1 cellular context compared by ENCODE assay signal in genomic region chr9:72477862-72478564, GRCh38.
TF ChIP-seq lines count a peak whose summit lies in the region.

No MANE protein-coding gene starts in this region.

TF ChIP-seq in HepG2, 621 proteins besides CTCF, POLR2A, EP300 and RAD21 (continued from another document and continues in another):
- no peak for TF ChIP-seq FOXA1 (IDR thresholded peaks at IDR 0.05)
- peak; percentile 69 for TF ChIP-seq FOXA1 (CRISPR knock-in tag; IDR thresholded peaks at IDR 0.05)
- TF ChIP-seq BCL6 (CRISPR knock-in tag; IDR thresholded peaks at IDR 0.05): peak; percentile 56
- peak; percentile 43; the same call in 1 of the 2 replicates for TF ChIP-seq MEF2D (CRISPR knock-in tag; IDR thresholded peaks at IDR 0.05)
- peak; percentile 78 for TF ChIP-seq ELF1 (CRISPR knock-in tag; IDR thresholded peaks at IDR 0.05)
- 0 out of 2 replicates have a peak, but pooled peaks have one; percentile 25 for TF ChIP-seq ERF (CRISPR knock-in tag; IDR thresholded peaks at IDR 0.05)
- peak; percentile 65 for TF ChIP-seq ELF3 (CRISPR knock-in tag; IDR thresholded peaks at IDR 0.05)
- no peak for TF ChIP-seq ZNF639 (CRISPR knock-in tag; conservative IDR thresholded peaks at IDR 0.05)
- TF ChIP-seq TCF7 (IDR thresholded peaks at IDR 0.05; ENCODE audit: low read depth): peak; percentile 84
- TF ChIP-seq PITX1 (CRISPR knock-in tag; IDR thresholded peaks at IDR 0.05): peak; percentile 47; the same call in 1 of the 2 replicates
- TF ChIP-seq, protein P1, sequence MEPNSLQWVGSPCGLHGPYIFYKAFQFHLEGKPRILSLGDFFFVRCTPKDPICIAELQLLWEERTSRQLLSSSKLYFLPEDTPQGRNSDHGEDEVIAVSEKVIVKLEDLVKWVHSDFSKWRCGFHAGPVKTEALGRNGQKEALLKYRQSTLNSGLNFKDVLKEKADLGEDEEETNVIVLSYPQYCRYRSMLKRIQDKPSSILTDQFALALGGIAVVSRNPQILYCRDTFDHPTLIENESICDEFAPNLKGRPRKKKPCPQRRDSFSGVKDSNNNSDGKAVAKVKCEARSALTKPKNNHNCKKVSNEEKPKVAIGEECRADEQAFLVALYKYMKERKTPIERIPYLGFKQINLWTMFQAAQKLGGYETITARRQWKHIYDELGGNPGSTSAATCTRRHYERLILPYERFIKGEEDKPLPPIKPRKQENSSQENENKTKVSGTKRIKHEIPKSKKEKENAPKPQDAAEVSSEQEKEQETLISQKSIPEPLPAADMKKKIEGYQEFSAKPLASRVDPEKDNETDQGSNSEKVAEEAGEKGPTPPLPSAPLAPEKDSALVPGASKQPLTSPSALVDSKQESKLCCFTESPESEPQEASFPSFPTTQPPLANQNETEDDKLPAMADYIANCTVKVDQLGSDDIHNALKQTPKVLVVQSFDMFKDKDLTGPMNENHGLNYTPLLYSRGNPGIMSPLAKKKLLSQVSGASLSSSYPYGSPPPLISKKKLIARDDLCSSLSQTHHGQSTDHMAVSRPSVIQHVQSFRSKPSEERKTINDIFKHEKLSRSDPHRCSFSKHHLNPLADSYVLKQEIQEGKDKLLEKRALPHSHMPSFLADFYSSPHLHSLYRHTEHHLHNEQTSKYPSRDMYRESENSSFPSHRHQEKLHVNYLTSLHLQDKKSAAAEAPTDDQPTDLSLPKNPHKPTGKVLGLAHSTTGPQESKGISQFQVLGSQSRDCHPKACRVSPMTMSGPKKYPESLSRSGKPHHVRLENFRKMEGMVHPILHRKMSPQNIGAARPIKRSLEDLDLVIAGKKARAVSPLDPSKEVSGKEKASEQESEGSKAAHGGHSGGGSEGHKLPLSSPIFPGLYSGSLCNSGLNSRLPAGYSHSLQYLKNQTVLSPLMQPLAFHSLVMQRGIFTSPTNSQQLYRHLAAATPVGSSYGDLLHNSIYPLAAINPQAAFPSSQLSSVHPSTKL (CRISPR knock-in tag; IDR thresholded peaks at IDR 0.05): peak; percentile 78
- peak; percentile 48; the same call in 1 of the 2 replicates for TF ChIP-seq KAT8 (CRISPR knock-in tag; IDR thresholded peaks at IDR 0.05)
- peak; percentile 42; the same call in 1 of the 2 replicates for TF ChIP-seq HMG20A (CRISPR knock-in tag; IDR thresholded peaks at IDR 0.05; ENCODE audit: borderline replicate concordance)
- no peak for TF ChIP-seq XBP1 (CRISPR knock-in tag; IDR thresholded peaks at IDR 0.05)
- TF ChIP-seq TBX3 (IDR thresholded peaks at IDR 0.05; ENCODE audit: borderline replicate concordance): 0 out of 2 replicates have a peak, but pooled peaks have one; percentile 26
- peak; percentile 43; the same call in 1 of the 2 replicates for TF ChIP-seq SOX5 (CRISPR knock-in tag; IDR thresholded peaks at IDR 0.05; ENCODE audit: borderline replicate concordance)
- TF ChIP-seq CREM (IDR thresholded peaks at IDR 0.05): peak; percentile 51; the same call in 1 of the 2 replicates
- no peak for TF ChIP-seq CREM (CRISPR knock-in tag; IDR thresholded peaks at IDR 0.05)
- TF ChIP-seq TEAD3 (CRISPR knock-in tag; optimal IDR thresholded peaks at IDR 0.05; ENCODE audit: borderline replicate concordance): peak; percentile 66
- TF ChIP-seq GATAD2A (CRISPR knock-in tag; IDR thresholded peaks at IDR 0.05): peak; percentile 65
- TF ChIP-seq GABPB1 (CRISPR knock-in tag; IDR thresholded peaks at IDR 0.05): peak; percentile 56
- no peak for TF ChIP-seq CBX5 (CRISPR knock-in tag; IDR thresholded peaks at IDR 0.05; ENCODE audit: borderline replicate concordance)
- peak; percentile 76 for TF ChIP-seq FOXP4 (CRISPR knock-in tag; IDR thresholded peaks at IDR 0.05)
- peak; percentile 34; the same call in 1 of the 2 replicates for TF ChIP-seq FOSL1 (CRISPR knock-in tag; IDR thresholded peaks at IDR 0.05; ENCODE audit: borderline replicate concordance)
- TF ChIP-seq ZSCAN30 (CRISPR knock-in tag; IDR thresholded peaks at IDR 0.05): no peak
- TF ChIP-seq DNMT3B (CRISPR knock-in tag; conservative IDR thresholded peaks at IDR 0.05): no peak; the same call in 1 of the 2 replicates
- no peak for TF ChIP-seq FOXP1 (IDR thresholded peaks at IDR 0.05)
- TF ChIP-seq FOXP1 (CRISPR knock-in tag; IDR thresholded peaks at IDR 0.05): peak; percentile 81
- TF ChIP-seq ZNF792 (CRISPR knock-in tag; IDR thresholded peaks at IDR 0.05): no peak
- peak; percentile 95 for TF ChIP-seq SP5 (CRISPR knock-in tag; IDR thresholded peaks at IDR 0.05; ENCODE audit: borderline replicate concordance, low read depth)
- TF ChIP-seq NR2F1 (CRISPR knock-in tag; IDR thresholded peaks at IDR 0.05): peak; percentile 83 to 96
- peak; percentile 17; the same call in 1 of the 2 replicates for TF ChIP-seq NFIC (IDR thresholded peaks at IDR 0.05; ENCODE audit: low read length)
- TF ChIP-seq RARA (CRISPR knock-in tag; IDR thresholded peaks at IDR 0.05): peak; percentile 77
- TF ChIP-seq HOXA7 (CRISPR knock-in tag; IDR thresholded peaks at IDR 0.05): no peak
- TF ChIP-seq FOXA3 (CRISPR knock-in tag; IDR thresholded peaks at IDR 0.05): peak; percentile 84
- peak; percentile 64; the same call in 1 of the 2 replicates for TF ChIP-seq SIX4 (CRISPR knock-in tag; IDR thresholded peaks at IDR 0.05)
- TF ChIP-seq, protein P2, sequence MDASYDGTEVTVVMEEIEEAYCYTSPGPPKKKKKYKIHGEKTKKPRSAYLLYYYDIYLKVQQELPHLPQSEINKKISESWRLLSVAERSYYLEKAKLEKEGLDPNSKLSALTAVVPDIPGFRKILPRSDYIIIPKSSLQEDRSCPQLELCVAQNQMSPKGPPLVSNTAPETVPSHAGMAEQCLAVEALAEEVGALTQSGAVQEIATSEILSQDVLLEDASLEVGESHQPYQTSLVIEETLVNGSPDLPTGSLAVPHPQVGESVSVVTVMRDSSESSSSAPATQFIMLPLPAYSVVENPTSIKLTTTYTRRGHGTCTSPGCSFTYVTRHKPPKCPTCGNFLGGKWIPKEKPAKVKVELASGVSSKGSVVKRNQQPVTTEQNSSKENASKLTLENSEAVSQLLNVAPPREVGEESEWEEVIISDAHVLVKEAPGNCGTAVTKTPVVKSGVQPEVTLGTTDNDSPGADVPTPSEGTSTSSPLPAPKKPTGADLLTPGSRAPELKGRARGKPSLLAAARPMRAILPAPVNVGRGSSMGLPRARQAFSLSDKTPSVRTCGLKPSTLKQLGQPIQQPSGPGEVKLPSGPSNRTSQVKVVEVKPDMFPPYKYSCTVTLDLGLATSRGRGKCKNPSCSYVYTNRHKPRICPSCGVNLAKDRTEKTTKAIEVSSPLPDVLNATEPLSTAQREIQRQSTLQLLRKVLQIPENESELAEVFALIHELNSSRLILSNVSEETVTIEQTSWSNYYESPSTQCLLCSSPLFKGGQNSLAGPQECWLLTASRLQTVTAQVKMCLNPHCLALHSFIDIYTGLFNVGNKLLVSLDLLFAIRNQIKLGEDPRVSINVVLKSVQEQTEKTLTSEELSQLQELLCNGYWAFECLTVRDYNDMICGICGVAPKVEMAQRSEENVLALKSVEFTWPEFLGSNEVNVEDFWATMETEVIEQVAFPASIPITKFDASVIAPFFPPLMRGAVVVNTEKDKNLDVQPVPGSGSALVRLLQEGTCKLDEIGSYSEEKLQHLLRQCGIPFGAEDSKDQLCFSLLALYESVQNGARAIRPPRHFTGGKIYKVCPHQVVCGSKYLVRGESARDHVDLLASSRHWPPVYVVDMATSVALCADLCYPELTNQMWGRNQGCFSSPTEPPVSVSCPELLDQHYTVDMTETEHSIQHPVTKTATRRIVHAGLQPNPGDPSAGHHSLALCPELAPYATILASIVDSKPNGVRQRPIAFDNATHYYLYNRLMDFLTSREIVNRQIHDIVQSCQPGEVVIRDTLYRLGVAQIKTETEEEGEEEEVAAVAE (CRISPR knock-in tag; IDR thresholded peaks at IDR 0.05; ENCODE audit: borderline replicate concordance): peak; percentile 45; the same call in 1 of the 2 replicates
- 0 out of 2 replicates have a peak, but pooled peaks have one; percentile 10 for TF ChIP-seq SOX13 (IDR thresholded peaks at IDR 0.05)
- peak in 1 of 2 experiments; percentile 55; a peak in 1 of 4 replicates for TF ChIP-seq SOX13 (CRISPR knock-in tag; conservative IDR thresholded peaks at IDR 0.05 in 1 of 2, IDR thresholded peaks at IDR 0.05 in 1 of 2)
- peak; percentile 41; the same call in 1 of the 2 replicates for TF ChIP-seq FOXK1 (CRISPR knock-in tag; IDR thresholded peaks at IDR 0.05; ENCODE audit: borderline replicate concordance, low read depth)
- no peak for TF ChIP-seq ZNF816 (CRISPR knock-in tag; IDR thresholded peaks at IDR 0.05; ENCODE audit: borderline replicate concordance)
- TF ChIP-seq, protein P3, sequence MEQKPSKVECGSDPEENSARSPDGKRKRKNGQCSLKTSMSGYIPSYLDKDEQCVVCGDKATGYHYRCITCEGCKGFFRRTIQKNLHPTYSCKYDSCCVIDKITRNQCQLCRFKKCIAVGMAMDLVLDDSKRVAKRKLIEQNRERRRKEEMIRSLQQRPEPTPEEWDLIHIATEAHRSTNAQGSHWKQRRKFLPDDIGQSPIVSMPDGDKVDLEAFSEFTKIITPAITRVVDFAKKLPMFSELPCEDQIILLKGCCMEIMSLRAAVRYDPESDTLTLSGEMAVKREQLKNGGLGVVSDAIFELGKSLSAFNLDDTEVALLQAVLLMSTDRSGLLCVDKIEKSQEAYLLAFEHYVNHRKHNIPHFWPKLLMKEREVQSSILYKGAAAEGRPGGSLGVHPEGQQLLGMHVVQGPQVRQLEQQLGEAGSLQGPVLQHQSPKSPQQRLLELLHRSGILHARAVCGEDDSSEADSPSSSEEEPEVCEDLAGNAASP (CRISPR knock-in tag; IDR thresholded peaks at IDR 0.05; ENCODE audit: borderline replicate concordance): peak; percentile 89; the same call in 1 of the 2 replicates
- TF ChIP-seq FOSL2 (CRISPR knock-in tag; IDR thresholded peaks at IDR 0.05): peak; percentile 86
- TF ChIP-seq KDM1A (CRISPR knock-in tag; IDR thresholded peaks at IDR 0.05): 0 out of 2 replicates have a peak, but pooled peaks have one; percentile 11
- TF ChIP-seq, protein P4, sequence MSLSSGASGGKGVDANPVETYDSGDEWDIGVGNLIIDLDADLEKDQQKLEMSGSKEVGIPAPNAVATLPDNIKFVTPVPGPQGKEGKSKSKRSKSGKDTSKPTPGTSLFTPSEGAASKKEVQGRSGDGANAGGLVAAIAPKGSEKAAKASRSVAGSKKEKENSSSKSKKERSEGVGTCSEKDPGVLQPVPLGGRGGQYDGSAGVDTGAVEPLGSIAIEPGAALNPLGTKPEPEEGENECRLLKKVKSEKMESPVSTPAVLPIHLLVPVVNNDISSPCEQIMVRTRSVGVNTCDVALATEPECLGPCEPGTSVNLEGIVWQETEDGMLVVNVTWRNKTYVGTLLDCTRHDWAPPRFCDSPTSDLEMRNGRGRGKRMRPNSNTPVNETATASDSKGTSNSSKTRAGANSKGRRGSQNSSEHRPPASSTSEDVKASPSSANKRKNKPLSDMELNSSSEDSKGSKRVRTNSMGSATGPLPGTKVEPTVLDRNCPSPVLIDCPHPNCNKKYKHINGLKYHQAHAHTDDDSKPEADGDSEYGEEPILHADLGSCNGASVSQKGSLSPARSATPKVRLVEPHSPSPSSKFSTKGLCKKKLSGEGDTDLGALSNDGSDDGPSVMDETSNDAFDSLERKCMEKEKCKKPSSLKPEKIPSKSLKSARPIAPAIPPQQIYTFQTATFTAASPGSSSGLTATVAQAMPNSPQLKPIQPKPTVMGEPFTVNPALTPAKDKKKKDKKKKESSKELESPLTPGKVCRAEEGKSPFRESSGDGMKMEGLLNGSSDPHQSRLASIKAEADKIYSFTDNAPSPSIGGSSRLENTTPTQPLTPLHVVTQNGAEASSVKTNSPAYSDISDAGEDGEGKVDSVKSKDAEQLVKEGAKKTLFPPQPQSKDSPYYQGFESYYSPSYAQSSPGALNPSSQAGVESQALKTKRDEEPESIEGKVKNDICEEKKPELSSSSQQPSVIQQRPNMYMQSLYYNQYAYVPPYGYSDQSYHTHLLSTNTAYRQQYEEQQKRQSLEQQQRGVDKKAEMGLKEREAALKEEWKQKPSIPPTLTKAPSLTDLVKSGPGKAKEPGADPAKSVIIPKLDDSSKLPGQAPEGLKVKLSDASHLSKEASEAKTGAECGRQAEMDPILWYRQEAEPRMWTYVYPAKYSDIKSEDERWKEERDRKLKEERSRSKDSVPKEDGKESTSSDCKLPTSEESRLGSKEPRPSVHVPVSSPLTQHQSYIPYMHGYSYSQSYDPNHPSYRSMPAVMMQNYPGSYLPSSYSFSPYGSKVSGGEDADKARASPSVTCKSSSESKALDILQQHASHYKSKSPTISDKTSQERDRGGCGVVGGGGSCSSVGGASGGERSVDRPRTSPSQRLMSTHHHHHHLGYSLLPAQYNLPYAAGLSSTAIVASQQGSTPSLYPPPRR (CRISPR knock-in tag; IDR thresholded peaks at IDR 0.05; ENCODE audit: borderline replicate concordance): peak; percentile 64; the same call in 1 of the 2 replicates
- TF ChIP-seq NR2F2 (IDR thresholded peaks at IDR 0.05; ENCODE audit: borderline replicate concordance, low read depth): peak; percentile 83
- TF ChIP-seq ZNF121 (CRISPR knock-in tag; IDR thresholded peaks at IDR 0.05): peak; percentile 75; the same call in 1 of the 2 replicates
- TF ChIP-seq ZNF225 (CRISPR knock-in tag; IDR thresholded peaks at IDR 0.05): no peak
- TF ChIP-seq HDAC2 (CRISPR knock-in tag; IDR thresholded peaks at IDR 0.05): peak; percentile 41; the same call in 1 of the 2 replicates
- no peak for TF ChIP-seq HOXA3 (CRISPR knock-in tag; IDR thresholded peaks at IDR 0.05)
- peak; percentile 47 for TF ChIP-seq NCOA2 (CRISPR knock-in tag; IDR thresholded peaks at IDR 0.05)
- TF ChIP-seq IRF2 (CRISPR knock-in tag; IDR thresholded peaks at IDR 0.05): peak; percentile 11; the same call in 1 of the 2 replicates
- peak; percentile 93 for TF ChIP-seq NR2F6 (IDR thresholded peaks at IDR 0.05)
- peak; percentile 92 for TF ChIP-seq NR2F6 (CRISPR knock-in tag; IDR thresholded peaks at IDR 0.05)
- no peak for TF ChIP-seq GTF3A (CRISPR knock-in tag; conservative IDR thresholded peaks at IDR 0.05)
